8 cellular contexts compared by ENCODE assay signal in genomic region chr19:19202707-19203011, GRCh38. TPM values are rescaled to one million over a fixed set of nuclear protein-coding genes. Genes with fewer than 3 reads are reported as not detected.
DNase-seq lines count a peak whose midpoint lies in the region; ATAC-seq and TF ChIP-seq lines count a peak whose summit lies in the region.

No MANE protein-coding gene starts in this region.

- intact Hi-C loops in head of caudate nucleus (cut with DNase I), result no loop called here

- peaks cover 16% of the 10 kb centered on the region for H3K4me1 ChIP-seq in DOHH2 (ENCODE audit: control insufficient read depth, low read length)

- peak overlapping the region; percentile 100 for H3K4me2 ChIP-seq in DOHH2 (ENCODE audit: low read length)

- peaks cover 0 to 9% (median 1%) of the 10 kb centered on the region in 7 donors for H3K9me3 Mint-ChIP-seq in naive B cell

- ATAC-seq in HG03521 (IDR thresholded peaks at IDR 0.05; ENCODE audit: unreplicated experiment), result peak; percentile 13
- ATAC-seq in naive B cell (ENCODE audit: low read depth in 2 of 2), result no peak
- no peak for ATAC-seq in GM18873 (IDR thresholded peaks at IDR 0.05; ENCODE audit: low FRiP score, unreplicated experiment)
- no peak for ATAC-seq in HG02840 (IDR thresholded peaks at IDR 0.05; ENCODE audit: low FRiP score, unreplicated experiment)

- H3K27me3 ChIP-seq in DOHH2 (ENCODE audit: control insufficient read depth, low read length), result no peaks in the 10 kb centered on the region

- no peak for TF ChIP-seq CTCF in DOHH2 (IDR thresholded peaks at IDR 0.05; ENCODE audit: low read depth, low read length, poor library complexity, severe bottlenecking)

- H3K4me3 Mint-ChIP-seq in naive B cell, result peak overlapping the region; percentile 92 to 98 (median 96)

- DNase-seq in caudate nucleus (lab: John Stamatoyannopoulos, UW) (no peak), naive B cell (no peak), NCI-H1930 (lab: John Stamatoyannopoulos, UW) (no peak), head of caudate nucleus (no peak)

- H3K27ac ChIP-seq in DOHH2 (ENCODE audit: low read depth, low read length) (peak overlapping the region; percentile 48), caudate nucleus (ENCODE audit: low read depth, low read length) (peak overlapping the region; percentile 70)

- peaks cover 20% of the 10 kb centered on the region for H3K79me2 ChIP-seq in DOHH2 (ENCODE audit: control insufficient read depth, low read length)

- H3K4me3 ChIP-seq in DOHH2 (ENCODE audit: low read length), result peak overlapping the region; percentile 95

- peaks cover 18 to 43% (median 29%) of the 10 kb centered on the region in 3 donors for H3K4me1 Mint-ChIP-seq in naive B cell

- H3F3A ChIP-seq in DOHH2 (ENCODE audit: control insufficient read depth, insufficient read depth), result peaks cover 3% of the 10 kb centered on the region; the same call in 1 of the 2 replicates

- H3K36me3 ChIP-seq in DOHH2 (ENCODE audit: control insufficient read depth, low read length), result peaks cover 37% of the 10 kb centered on the region

- no peaks in the 10 kb centered on the region for H4K20me1 ChIP-seq in DOHH2 (ENCODE audit: control insufficient read depth, insufficient read depth, low read depth, low read length)

- peaks cover 0 to 21% (median 0%) of the 10 kb centered on the region in 3 donors for H3K27me3 Mint-ChIP-seq in naive B cell

- H3K9me3 ChIP-seq in DOHH2 (ENCODE audit: control insufficient read depth, insufficient read depth, low read length), result no peaks in the 10 kb centered on the region

- H3K36me3 Mint-ChIP-seq in naive B cell, result peaks cover 0 to 8% of the 10 kb centered on the region in 2 donors

- H3K9me2 ChIP-seq in DOHH2 (replicated peaks; ENCODE audit: control insufficient read depth, low read length), result no peaks in the 10 kb centered on the region

- H3K27ac Mint-ChIP-seq in naive B cell, result peak overlapping the region in 5 of 6 donors; percentile 39 to 94 (median 84)

RNA-seq across cellular contexts. Expression of gene NR2C2AP, which starts 0.6 kb away (rescaled TPM):
- polyA plus RNA-seq in naive B cell (ENCODE audit: low read depth in 6 of 6), result 10 to 100 TPM; 25.6 to 38.4 (median 31.4) TPM

RNA-seq across cellular contexts. Expression of gene NCAN, which starts 9.1 kb away (rescaled TPM):
- not detected for polyA plus RNA-seq in naive B cell (ENCODE audit: low read depth in 6 of 6)

RNA-seq across cellular contexts. Expression of gene RFXANK, which starts 10.6 kb away (rescaled TPM):
- polyA plus RNA-seq in naive B cell (ENCODE audit: low read depth in 6 of 6), result 100 to 1,000 TPM in 1 of 6 donors, 10 to 100 TPM in 5; 74.7 to 141 (median 85.8) TPM

RNA-seq across cellular contexts. Expression of gene BORCS8, which starts 10.7 kb away (rescaled TPM):
- polyA plus RNA-seq in naive B cell (ENCODE audit: low read depth in 6 of 6), result 10 to 100 TPM; 26.2 to 31.6 (median 28.2) TPM

RNA-seq across cellular contexts. Expression of gene MEF2B, which starts 32.6 kb away (rescaled TPM):
- polyA plus RNA-seq in naive B cell (ENCODE audit: low read depth in 6 of 6), result 1 to 10 TPM in 1 of 6 donors, under 1 TPM in 3, not detected in 2; 0.19 to 1.4 (median 0.38) TPM
